Comparison of ENCODE assay signal across 17 cellular contexts in the genomic region with DNA sequence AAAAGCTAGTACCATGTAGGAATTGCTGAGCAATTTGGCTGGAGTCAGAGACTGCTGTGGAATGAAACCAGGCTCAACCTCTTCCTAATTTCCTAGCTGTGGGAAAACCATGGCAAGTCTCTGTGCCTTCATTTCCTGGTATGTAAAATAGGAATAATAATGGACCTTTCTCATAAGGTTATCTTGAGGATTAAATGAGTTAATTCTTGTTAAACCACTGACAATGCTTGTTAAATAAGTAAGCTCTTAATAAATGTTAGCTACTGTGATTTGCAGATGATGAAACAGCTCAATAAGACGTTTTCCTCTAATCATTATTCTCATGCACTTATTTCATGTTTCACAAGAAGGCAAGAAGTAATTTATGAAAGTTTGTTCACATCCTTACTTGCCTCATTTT.
DNase-seq lines count a peak whose midpoint lies in the region; ATAC-seq, FAIRE-seq and TF ChIP-seq lines count a peak whose summit lies in the region.
"Had no signal": no experiment of that assay in that cellular context is flagged by ENCODE, and none has a peak within 500 bp of the region (broad histone marks: within the 10 kb centered on the region; RNA-seq: fewer than 3 reads in every experiment).

No MANE protein-coding gene starts in this region.

- no peaks in the 10 kb centered on the region for H3K79me2 ChIP-seq in mammary epithelial cell (ENCODE audit: insufficient read depth, low read length)

- FAIRE-seq in RCC 7860 (lab: Jason Lieb, UNC), result no peak
- FAIRE-seq: H1 had no signal

- H3K27ac Mint-ChIP-seq in MCF 10A (ENCODE audit: low read depth, unreplicated experiment), result no peak overlapping the region
- H3K27ac Mint-ChIP-seq: CD4-positive, CD25-positive, alpha-beta regulatory T cell had no signal

- TF ChIP-seq POLR2A in body of pancreas (IDR thresholded peaks at IDR 0.05), result no peak

- H3K36me3 ChIP-seq in mammary epithelial cell (ENCODE audit: insufficient read depth, low read length), result no peaks in the 10 kb centered on the region
- H3K36me3 ChIP-seq in SJCRH30, result no peaks in the 10 kb centered on the region
- no peaks in the 10 kb centered on the region for H3K36me3 ChIP-seq in body of pancreas (replicated peaks in 1 of 2; ENCODE audit: insufficient read depth in 1 of 2, low read depth in 2 of 2)

- H3K27me3 ChIP-seq in mammary epithelial cell (ENCODE audit: insufficient read depth, low read length), result no peaks in the 10 kb centered on the region
- no peaks in the 10 kb centered on the region for H3K27me3 ChIP-seq in SJCRH30
- no peaks in the 10 kb centered on the region for H3K27me3 ChIP-seq in foreskin keratinocyte
- H3K27me3 ChIP-seq in body of pancreas, result no peaks in the 10 kb centered on the region

- no peak for ATAC-seq in foreskin keratinocyte
- ATAC-seq in GM19023 (IDR thresholded peaks at IDR 0.05; ENCODE audit: unreplicated experiment), result no peak
- no peak for ATAC-seq in body of pancreas

- no peaks in the 10 kb centered on the region for H3K36me3 Mint-ChIP-seq in MCF 10A (ENCODE audit: insufficient read depth, unreplicated experiment)
- H3K36me3 Mint-ChIP-seq: CD4-positive, CD25-positive, alpha-beta regulatory T cell had no signal

- peaks cover 17% of the 10 kb centered on the region for H3K4me1 Mint-ChIP-seq in MCF 10A (ENCODE audit: insufficient read depth, unreplicated experiment)
- H3K4me1 Mint-ChIP-seq: CD4-positive, CD25-positive, alpha-beta regulatory T cell had no signal

- H3K27me3 Mint-ChIP-seq in MCF 10A (ENCODE audit: insufficient read depth, unreplicated experiment), result no peaks in the 10 kb centered on the region
- H3K27me3 Mint-ChIP-seq: CD4-positive, CD25-positive, alpha-beta regulatory T cell had no signal

- H3K9me3 ChIP-seq in mammary epithelial cell (replicated peaks; ENCODE audit: insufficient read depth, low read length), result no peaks in the 10 kb centered on the region
- H3K9me3 ChIP-seq in SJCRH30 (replicated peaks), result no peaks in the 10 kb centered on the region
- H3K9me3 ChIP-seq in body of pancreas, result no peaks in the 10 kb centered on the region

- H2AFZ ChIP-seq in mammary epithelial cell (ENCODE audit: low read depth, low read length), result peak overlapping the region; percentile 18

- peak overlapping the region; percentile 4 for H3K4me2 ChIP-seq in mammary epithelial cell (ENCODE audit: insufficient read depth, low read depth, low read length)
- H3K4me2 ChIP-seq: KMS-11 had no signal

- CTCF ChIA-PET in mammary epithelial cell (lab: Charles Lee; ENCODE audit: low non-redundant PET) (no interaction called here), MCF 10A (lab: Yijun Ruan, JAX) (interaction anchor here (0.6 to 0.7 kb wide), 2 partner anchors 27 to 549 kb away, joined by 3 to 5 read pairs; no protein-coding TSS in a partner anchor)

- WGBS in mammary epithelial cell (ENCODE audit: low coverage, missing lambda C conversion rate), result 14% methylated on average over 1 of the region's 1 CpG
- 35 to 48% methylated on average over 1 of the region's 1 CpG for WGBS in body of pancreas, 2 donors

- H3K9me3 Mint-ChIP-seq in MCF 10A (ENCODE audit: unreplicated experiment), result no peaks in the 10 kb centered on the region

- POLR2A ChIA-PET in MCF 10A (lab: Yijun Ruan, JAX), result interaction anchor here (0.7 to 1.8 kb wide), 5 partner anchors 15 to 345 kb away, joined by 4 to 7 read pairs (median 4); no protein-coding TSS in a partner anchor

- peak overlapping the region; percentile 97 for H3K27ac ChIP-seq in mammary epithelial cell (ENCODE audit: insufficient read depth, low read depth, low read length)
- H3K27ac ChIP-seq in SJCRH30, result 0 out of 2 replicates have a peak overlapping the region, but pooled peaks have one; percentile 81
- H3K27ac ChIP-seq in foreskin keratinocyte, result peak overlapping the region; percentile 82
- no peak overlapping the region for H3K27ac ChIP-seq in body of pancreas
- H3K27ac ChIP-seq: KMS-11 had no signal

- peak overlapping the region; percentile 6 for H3K9ac ChIP-seq in mammary epithelial cell (ENCODE audit: insufficient read depth, low read length)
- H3K9ac ChIP-seq: KMS-11 had no signal

- TF ChIP-seq CTCF in mammary epithelial cell (conservative IDR thresholded peaks at IDR 0.05 in 1 of 2, IDR thresholded peaks at IDR 0.05 in 1 of 2; ENCODE audit: extremely low read depth in 1 of 2, insufficient read depth in 1 of 2, low read depth in 1 of 2, low read length in 2 of 2) (no peak), MCF 10A (IDR thresholded peaks at IDR 0.05; ENCODE audit: unreplicated experiment) (no peak), foreskin keratinocyte (conservative IDR thresholded peaks at IDR 0.05) (no peak), body of pancreas (IDR thresholded peaks at IDR 0.05) (no peak)

- no peak for DNase-seq in mammary epithelial cell
- DNase-seq in MCF 10A (ENCODE audit: unreplicated experiment), result no peak
- no peak for DNase-seq in SJCRH30
- no peak for DNase-seq in foreskin keratinocyte
- no peak for DNase-seq in body of pancreas
- no peak for DNase-seq in amygdala (lab: John Stamatoyannopoulos, UW)
- DNase-seq in RCC 7860 (ENCODE audit: low spot score), result no peak
- DNase-seq: CD4-positive, CD25-positive, alpha-beta regulatory T cell; DMS79; GF-D8; NCI-H187; NCI-H446 treated with DMSO at 0.1 percent for 48 hours; NCI-H774; SHP77 had no signal

- no peaks in the 10 kb centered on the region for H4K20me1 ChIP-seq in mammary epithelial cell (ENCODE audit: insufficient read depth, low read length)

- BruUV-seq in mammary epithelial cell (replicated peaks; lab: Mats Ljungman, UMichigan) (no TSS peak), MCF 10A (replicated peaks; lab: Mats Ljungman, UMichigan) (no TSS peak)

- H3K4me3 ChIP-seq in mammary epithelial cell (replicated peaks in 1 of 3; ENCODE audit: insufficient read depth in 1 of 3, low read depth in 2 of 3, low read length in 3 of 3), result no peak overlapping the region
- no peak overlapping the region for H3K4me3 ChIP-seq in SJCRH30
- no peak overlapping the region for H3K4me3 ChIP-seq in body of pancreas

- in situ Hi-C loops in mammary epithelial cell (cut with MboI; ENCODE audit: low sequenced_read_pairs in 2 of 2), result loop anchor here in 1 of 2 donors (25.0 kb wide), 1 partner anchor 347 kb away; a partner anchor contains a TSS

- peaks cover 40% of the 10 kb centered on the region for H3K4me1 ChIP-seq in mammary epithelial cell (ENCODE audit: insufficient read depth, low read length)
- peaks cover 19% of the 10 kb centered on the region for H3K4me1 ChIP-seq in SJCRH30
- H3K4me1 ChIP-seq in foreskin keratinocyte, result peaks cover 46% of the 10 kb centered on the region
- H3K4me1 ChIP-seq in body of pancreas, result peaks cover 3% of the 10 kb centered on the region

- dilution Hi-C loops in mammary epithelial cell (cut with HindIII; ENCODE audit: low sequenced_read_pairs), result no loop called here

- intact Hi-C loops in mammary epithelial cell (cut with micrococcal nuclease) (loop anchor here (5.0 to 10.0 kb wide), 2 partner anchors 63 to 256 kb away; no protein-coding TSS in a partner anchor), MCF 10A (cut with micrococcal nuclease) (no loop called here), body of pancreas (cut with DNase I) (no loop called here)

- H3K4me3 Mint-ChIP-seq in MCF 10A (ENCODE audit: unreplicated experiment), result no peak overlapping the region

Comparison
In these comparisons a context has a peak if more than half of its experiments do, and no peak if none do; other contexts are left out.
1. H3K27ac ChIP-seq: peak in mammary epithelial cell (single experiment), SJCRH30 (single experiment) and foreskin keratinocyte (single experiment); none in body of pancreas (0 of 4).